29 cellular contexts compared by ENCODE assay signal in the genomic region with DNA sequence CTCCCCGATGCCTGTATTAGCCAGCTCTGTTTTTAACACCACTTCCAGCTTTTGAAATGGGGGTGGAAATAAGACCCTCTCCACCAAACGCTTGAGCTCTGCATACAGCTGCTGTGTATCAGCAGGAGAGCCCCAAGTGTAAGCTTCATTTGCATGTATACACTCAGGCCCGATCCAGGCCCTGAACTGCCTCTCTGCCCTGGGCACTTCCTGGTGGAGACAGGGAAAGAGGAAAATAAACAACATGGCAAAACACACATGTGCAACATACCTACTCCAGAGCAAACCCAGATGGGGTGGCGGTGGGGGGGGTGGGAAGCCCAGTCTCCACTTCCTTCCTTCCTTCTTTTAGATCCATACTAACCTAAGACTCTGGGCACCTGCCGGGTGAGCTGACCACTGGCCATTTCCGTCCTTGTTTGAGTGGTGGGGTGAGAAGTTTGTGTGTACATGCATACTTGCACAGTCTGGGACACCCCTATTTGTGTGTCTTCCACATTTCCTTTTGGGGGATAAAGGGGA.
"Had no signal": no experiment of that assay in that cellular context is flagged by ENCODE, and none has a peak within 500 bp of the region (broad histone marks: within the 10 kb centered on the region; RNA-seq: fewer than 3 reads in every experiment).

No MANE protein-coding gene starts in this region.

- H3K4me1 ChIP-seq: body of pancreas, gastrocnemius medialis, left lung, lower lobe of right lung, right lobe of liver, testis, transverse colon had no signal

- H3K9me3 Mint-ChIP-seq: activated CD8-positive, alpha-beta T cell treated with anti-CD3 and anti-CD28 coated beads for 36 hours; activated T-cell treated with anti-CD3 and anti-CD28 coated beads, Interleukin-2, amount 50 U/mL, for 4 hours; naive thymus-derived CD8-positive, alpha-beta T cell; WTC11 had no signal

- H3K27me3 Mint-ChIP-seq: activated CD8-positive, alpha-beta T cell treated with anti-CD3 and anti-CD28 coated beads for 36 hours; activated naive CD8-positive, alpha-beta T cell; naive thymus-derived CD8-positive, alpha-beta T cell; T-helper 17 cell had no signal

- H3K4me3 Mint-ChIP-seq: activated CD8-positive, alpha-beta T cell treated with anti-CD3 and anti-CD28 coated beads for 36 hours; activated naive CD8-positive, alpha-beta T cell; activated T-cell treated with anti-CD3 and anti-CD28 coated beads, Interleukin-2, amount 50 U/mL, for 4 hours; naive thymus-derived CD8-positive, alpha-beta T cell; T-helper 17 cell; WTC11 had no signal

- H3K4me3 ChIP-seq: body of pancreas, cardiac muscle cell, coronary artery, dorsolateral prefrontal cortex, gastrocnemius medialis, left lung, lower lobe of right lung, right lobe of liver, testis, transverse colon had no signal

- ATAC-seq: activated CD8-positive, alpha-beta T cell treated with anti-CD3 and anti-CD28 coated beads for 36 hours; activated T-cell treated with anti-CD3 and anti-CD28 coated beads, Interleukin-2, amount 50 U/mL, for 4 hours; body of pancreas; gastrocnemius medialis; left lung; lower lobe of right lung; naive thymus-derived CD8-positive, alpha-beta T cell; right lobe of liver; stimulated activated naive CD8-positive, alpha-beta T cell treated with anti-CD3 and anti-CD28 coated beads, Interleukin-15, Interleukin-2, amounts not matched to agents 100 U/mL and 50 U/mL, for 24 hours; T-helper 17 cell; WTC11 had no signal

- H3K27me3 ChIP-seq: body of pancreas, cardiac muscle cell, dorsolateral prefrontal cortex, gastrocnemius medialis, left lung, neutrophil, right lobe of liver, testis, transverse colon had no signal

- DNase-seq: activated CD4-positive, alpha-beta T cell treated with anti-CD3 and anti-CD28 coated beads, Interleukin-2, amount 50 U/mL, for 1 hour; activated CD8-positive, alpha-beta T cell treated with anti-CD3 and anti-CD28 coated beads for 36 hours; activated naive CD4-positive, alpha-beta T cell; activated T-cell treated with anti-CD3 and anti-CD28 coated beads, Interleukin-2, amount 50 U/mL, for 4 hours; aorta; body of pancreas; cerebellar nuclear complex; dorsolateral prefrontal cortex; effector memory CD4-positive, alpha-beta T cell; erythroblast; gastrocnemius medialis; glutamatergic neuron; left lung; lower lobe of right lung; mesenchymal stem cell; naive thymus-derived CD8-positive, alpha-beta T cell; right lobe of liver; stimulated activated CD4-positive, alpha-beta T cell treated with anti-CD3 and anti-CD28 coated beads, Interleukin-12 subunit alpha, Interleukin-12 subunit beta, amount 100 ng/mL, for 4 hours; stimulated activated CD4-positive, alpha-beta T cell treated with anti-CD3 and anti-CD28 coated beads, Interleukin-4, amount 100 ng/mL, for 1 hour; stimulated activated naive CD8-positive, alpha-beta T cell treated with anti-CD3 and anti-CD28 coated beads, Interleukin-15, Interleukin-2, amounts not matched to agents 100 U/mL and 50 U/mL, for 24 hours; T-helper 17 cell; T1000; testis; transverse colon had no signal

- H3K27ac Mint-ChIP-seq: activated CD8-positive, alpha-beta T cell treated with anti-CD3 and anti-CD28 coated beads for 36 hours; T-helper 17 cell; WTC11 had no signal

- H3K9me3 ChIP-seq: body of pancreas, gastrocnemius medialis, left lung, lower lobe of right lung, neutrophil, right lobe of liver, testis, transverse colon had no signal

- H3K36me3 ChIP-seq: cardiac muscle cell, right lobe of liver had no signal

- H3K27ac ChIP-seq: body of pancreas, cardiac muscle cell, coronary artery, dorsolateral prefrontal cortex, gastrocnemius medialis, left lung, lower lobe of right lung, neutrophil, right lobe of liver, testis, transverse colon had no signal
